Comparison of ENCODE assay signal across 18 cellular contexts in the genomic region with DNA sequence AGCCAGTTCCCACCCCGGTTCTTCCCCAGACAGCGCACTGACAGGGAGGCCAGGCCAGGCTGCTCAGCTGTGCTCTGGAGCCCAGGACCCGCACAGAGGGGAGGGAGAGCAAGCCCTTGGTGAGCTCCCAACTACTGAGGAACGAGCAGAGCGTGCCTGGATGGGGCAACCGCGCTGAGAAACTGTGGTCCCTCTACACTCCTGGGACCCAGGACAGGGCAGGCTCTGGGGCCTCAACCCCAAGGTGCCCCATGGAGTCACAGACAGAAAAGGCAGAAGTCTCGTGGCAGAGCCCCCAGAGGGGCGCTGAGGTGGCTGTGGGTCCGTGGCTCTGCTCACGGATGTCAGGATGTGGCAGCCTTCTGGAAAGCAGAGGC. TPM values are rescaled to one million over a fixed set of nuclear protein-coding genes. Genes with fewer than 3 reads are reported as not detected.
DNase-seq lines count a peak whose midpoint lies in the region; ATAC-seq and TF ChIP-seq lines count a peak whose summit lies in the region.
"Had no signal": no experiment of that assay in that cellular context is flagged by ENCODE, and none has a peak within 500 bp of the region (broad histone marks: within the 10 kb centered on the region; RNA-seq: fewer than 3 reads in every experiment).

No MANE protein-coding gene starts in this region.

- H3K4me1 Mint-ChIP-seq in chondrocyte (ENCODE audit: low read depth), result no peaks in the 10 kb centered on the region
- peaks cover 8 to 15% of the 10 kb centered on the region in 2 donors for H3K4me1 Mint-ChIP-seq in natural killer cell treated with Interleukin-12 subunit alpha and Interleukin-12 subunit beta and Interleukin-15 and Interleukin-18, amount 100 ng/mL, for 72 hours (ENCODE audit: low read depth in 2 of 2)
- H3K4me1 Mint-ChIP-seq in naive thymus-derived CD8-positive, alpha-beta T cell, result peaks cover 0 to 6% (median 4%) of the 10 kb centered on the region in 4 donors

- peaks cover 25% of the 10 kb centered on the region for H3K36me3 Mint-ChIP-seq in chondrocyte (ENCODE audit: low read depth)
- peaks cover 5% of the 10 kb centered on the region for H3K36me3 Mint-ChIP-seq in natural killer cell treated with Interleukin-12 subunit alpha and Interleukin-12 subunit beta and Interleukin-15 and Interleukin-18, amount 100 ng/mL, for 72 hours
- H3K36me3 Mint-ChIP-seq in naive thymus-derived CD8-positive, alpha-beta T cell, result peaks cover 0 to 15% (median 6%) of the 10 kb centered on the region in 3 donors

- H3K9me3 Mint-ChIP-seq in chondrocyte (ENCODE audit: low read depth), result no peaks in the 10 kb centered on the region
- H3K9me3 Mint-ChIP-seq in natural killer cell treated with Interleukin-12 subunit alpha and Interleukin-12 subunit beta and Interleukin-15 and Interleukin-18, amount 100 ng/mL, for 72 hours, result no peaks in the 10 kb centered on the region
- H3K9me3 Mint-ChIP-seq in naive thymus-derived CD8-positive, alpha-beta T cell, result no peaks in the 10 kb centered on the region
- H3K9me3 Mint-ChIP-seq: CD4-positive, alpha-beta T cell had no signal

- no peaks in the 10 kb centered on the region for H3K27me3 Mint-ChIP-seq in chondrocyte (ENCODE audit: low read depth)
- H3K27me3 Mint-ChIP-seq in natural killer cell treated with Interleukin-12 subunit alpha and Interleukin-12 subunit beta and Interleukin-15 and Interleukin-18, amount 100 ng/mL, for 72 hours, result peaks cover 0 to 5% of the 10 kb centered on the region in 2 donors
- no peaks in the 10 kb centered on the region for H3K27me3 Mint-ChIP-seq in naive thymus-derived CD8-positive, alpha-beta T cell
- H3K27me3 Mint-ChIP-seq: CD4-positive, alpha-beta T cell had no signal

- no peak overlapping the region for H3K4me3 Mint-ChIP-seq in chondrocyte (ENCODE audit: unreplicated experiment)
- H3K4me3 Mint-ChIP-seq in natural killer cell treated with Interleukin-12 subunit alpha and Interleukin-12 subunit beta and Interleukin-15 and Interleukin-18, amount 100 ng/mL, for 72 hours, result peak overlapping the region; percentile 3
- H3K4me3 Mint-ChIP-seq in naive thymus-derived CD8-positive, alpha-beta T cell, result no peak overlapping the region
- H3K4me3 Mint-ChIP-seq: CD4-positive, alpha-beta T cell had no signal

- TF ChIP-seq CTCF in GM13976 (IDR thresholded peaks at IDR 0.05; ENCODE audit: borderline replicate concordance, control extremely low read depth, extremely low read depth, insufficient read depth, missing control alignments), result no peak
- no peak for TF ChIP-seq CTCF in chondrocyte (IDR thresholded peaks at IDR 0.05)

- peak; percentile 25 for DNase-seq in GM13976 (ENCODE audit: low spot score)
- peak; percentile 68 for DNase-seq in chondrocyte (ENCODE audit: low spot score)
- DNase-seq in natural killer cell treated with Interleukin-12 subunit alpha and Interleukin-12 subunit beta and Interleukin-15 and Interleukin-18, amount 100 ng/mL, for 72 hours (ENCODE audit: low spot score), result no peak
- no peak for DNase-seq in midbrain (lab: John Stamatoyannopoulos, UW)
- no peak for DNase-seq in naive thymus-derived CD8-positive, alpha-beta T cell
- DNase-seq in kidney tubule cell (ENCODE audit: low spot score), result no peak
- DNase-seq: ACHN; BE2C; C1 segment of cervical spinal cord; Caco-2; CD4-positive, alpha-beta T cell; DMS153; DMS79 treated with DMSO at 0.1 percent for 48 hours; GF-D8; GM23248 had no signal

- H3K27ac Mint-ChIP-seq in chondrocyte (ENCODE audit: unreplicated experiment), result no peak overlapping the region
- H3K27ac Mint-ChIP-seq in natural killer cell treated with Interleukin-12 subunit alpha and Interleukin-12 subunit beta and Interleukin-15 and Interleukin-18, amount 100 ng/mL, for 72 hours, result peak overlapping the region in 1 of 2 donors; percentile 45
- H3K27ac Mint-ChIP-seq in naive thymus-derived CD8-positive, alpha-beta T cell, result peak overlapping the region in 1 of 10 donors; percentile 37
- H3K27ac Mint-ChIP-seq: CD4-positive, alpha-beta T cell had no signal

- POLR2A ChIA-PET in naive thymus-derived CD8-positive, alpha-beta T cell (lab: Charles Lee), result no interaction called here

- in situ Hi-C loops in GM13976 (cut with MboI; ENCODE audit: low sequenced_read_pairs, unreplicated experiment), result loop anchor here (10.0 kb wide), 1 partner anchor 60 kb away; a partner anchor contains a TSS

- ATAC-seq in natural killer cell treated with Interleukin-12 subunit alpha and Interleukin-12 subunit beta and Interleukin-15 and Interleukin-18, amount 100 ng/mL, for 72 hours, result peak in 1 of 2 donors; percentile 8
- ATAC-seq in naive thymus-derived CD8-positive, alpha-beta T cell, result no peak
- ATAC-seq: GM12878, K562 had no signal

RNA-seq across cellular contexts. Expression of a gene that starts 16.3 kb away (rescaled TPM):
- total RNA-seq in chondrocyte, result 9.3 to 11.8 TPM (median 9.9 TPM) in 3 replicates
- total RNA-seq in natural killer cell treated with Interleukin-12 subunit alpha and Interleukin-12 subunit beta and Interleukin-15 and Interleukin-18, amount 100 ng/mL, for 72 hours, result 10 to 100 TPM; 13.4 to 18.4 TPM
- 1 to 10 TPM; 7.8 to 8.6 TPM for total RNA-seq in naive thymus-derived CD8-positive, alpha-beta T cell
- 1 to 10 TPM in 1 of 3 donors, under 1 TPM in 2; 0.32 to 1.2 (median 0.43) TPM for polyA plus RNA-seq in naive thymus-derived CD8-positive, alpha-beta T cell

RNA-seq across cellular contexts. Expression of a gene that starts 17.9 kb away (rescaled TPM):
- 0.05 to 0.24 TPM (median 0.12 TPM) in 3 replicates for total RNA-seq in chondrocyte
- total RNA-seq in natural killer cell treated with Interleukin-12 subunit alpha and Interleukin-12 subunit beta and Interleukin-15 and Interleukin-18, amount 100 ng/mL, for 72 hours, result 10 to 100 TPM; 48.3 to 61.8 TPM
- total RNA-seq in naive thymus-derived CD8-positive, alpha-beta T cell, result 10 to 100 TPM; 93.5 to 99.9 TPM
- polyA plus RNA-seq in naive thymus-derived CD8-positive, alpha-beta T cell, result 10 to 100 TPM; 17.1 to 31.9 (median 19.7) TPM
- total RNA-seq: Caco-2, GM23248, H4 had no signal

RNA-seq across cellular contexts. Expression of a gene that starts 59.4 kb away (rescaled TPM):
- 10.3 to 17.8 TPM (median 12.2 TPM) in 3 replicates for total RNA-seq in chondrocyte
- 10 to 100 TPM; 19.1 to 25.5 TPM for total RNA-seq in natural killer cell treated with Interleukin-12 subunit alpha and Interleukin-12 subunit beta and Interleukin-15 and Interleukin-18, amount 100 ng/mL, for 72 hours
- 10 to 100 TPM; 53.5 to 56.7 TPM for total RNA-seq in naive thymus-derived CD8-positive, alpha-beta T cell
- 10 to 100 TPM in 1 of 3 donors, 1 to 10 TPM in 2; 1.5 to 15.4 (median 2.8) TPM for polyA plus RNA-seq in naive thymus-derived CD8-positive, alpha-beta T cell

Comparison
In these comparisons a context has a peak if more than half of its experiments do, and no peak if none do; other contexts are left out.
1. DNase-seq: peak in GM13976 (single experiment) and chondrocyte (single experiment); none in natural killer cell treated with Interleukin-12 subunit alpha and Interleukin-12 subunit beta and Interleukin-15 and Interleukin-18, amount 100 ng/mL, for 72 hours (single experiment), midbrain (single experiment), naive thymus-derived CD8-positive, alpha-beta T cell (0 of 10) and kidney tubule cell (single experiment).
2. RNA of a gene that starts 17.9 kb away (total RNA-seq): 93.5 to 99.9 TPM in naive thymus-derived CD8-positive, alpha-beta T cell and 48.3 to 61.8 TPM in natural killer cell treated with Interleukin-12 subunit alpha and Interleukin-12 subunit beta and Interleukin-15 and Interleukin-18, amount 100 ng/mL, for 72 hours; 0.05 to 0.24 TPM in chondrocyte; every median in the first group is over 10 times any median in the second.